Comparison of ENCODE assay signal across 16 cellular contexts in the genomic region with DNA sequence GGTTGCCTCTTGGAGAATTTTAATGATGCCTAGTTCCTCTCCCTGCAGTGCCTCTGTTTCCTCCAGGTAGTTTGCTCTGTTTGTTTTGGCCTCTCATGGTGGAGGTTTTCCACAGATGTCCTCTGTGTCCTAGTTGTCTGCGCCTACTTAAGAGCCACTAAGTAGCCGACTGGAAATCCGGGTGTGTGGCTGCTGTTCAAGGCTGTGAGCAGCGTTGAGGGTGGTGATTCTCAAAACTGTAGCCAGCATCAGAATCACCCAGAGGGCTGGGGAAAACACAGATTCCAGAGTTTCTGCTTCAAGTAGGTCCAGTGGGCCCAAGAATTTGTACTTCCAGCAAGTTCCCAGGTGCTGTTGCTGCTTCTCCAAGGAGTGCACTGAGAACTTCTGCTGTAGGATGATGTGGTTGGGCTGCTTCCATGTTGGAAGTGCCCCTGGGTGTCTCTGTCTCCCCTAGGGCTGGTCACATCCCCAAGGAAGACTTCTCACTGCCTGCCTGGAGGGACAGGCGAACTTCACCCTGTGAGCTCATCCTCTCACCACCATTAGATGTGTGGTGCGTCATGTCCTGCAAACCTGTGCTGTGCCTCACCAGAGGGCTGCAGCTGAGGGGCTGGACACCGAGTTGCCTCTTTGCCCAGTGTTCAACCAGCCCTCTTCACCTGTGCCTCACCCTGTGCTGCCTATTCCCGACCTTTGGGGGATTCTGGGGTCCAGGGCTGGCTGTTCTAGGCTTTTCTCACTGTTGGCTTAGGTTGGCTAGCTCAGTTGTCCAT. TPM values are rescaled to one million over a fixed set of nuclear protein-coding genes. Genes with fewer than 3 reads are reported as not detected.
A peak's percentile ranks its signal among the peaks of the same experiment; 100 is the strongest.
DNase-seq lines count a peak whose midpoint lies in the region; ATAC-seq, FAIRE-seq and TF ChIP-seq lines count a peak whose summit lies in the region.
"Had no signal": no experiment of that assay in that cellular context is flagged by ENCODE, and none has a peak within 500 bp of the region (broad histone marks: within the 10 kb centered on the region; RNA-seq: fewer than 3 reads in every experiment).

No MANE protein-coding gene starts in this region.

- BruUV-seq in HepG2 (replicated peaks; lab: Mats Ljungman, UMichigan) = no TSS peak

- H4K20me1 ChIP-seq in HepG2 (ENCODE audit: insufficient read depth, low read length) = no peaks in the 10 kb centered on the region

- H3K4me2 ChIP-seq in HepG2 (ENCODE audit: low read depth, low read length) = no peak overlapping the region

- ATAC-seq in HepG2 (no peak), right lobe of liver (no peak)

- H3K79me2 ChIP-seq in HepG2 (ENCODE audit: insufficient read depth, low read length) = no peaks in the 10 kb centered on the region

- no peak for TF ChIP-seq RAD21 in HepG2 (CRISPR knock-in tag; IDR thresholded peaks at IDR 0.05)

- H3K27me3 Mint-ChIP-seq in activated T-helper 2 cell treated with anti-CD3 and anti-CD28 coated beads, Interferon-gamma antibody, Interleukin-2, Interleukin-4, amounts not matched to agents 10 μg/mL and 5 μg/mL and 100 μg/mL, durations not matched to agents 14 hours and 24 hours and 36 hours (ENCODE audit: low read depth) = no peaks in the 10 kb centered on the region
- H3K27me3 Mint-ChIP-seq: brain had no signal

- peaks cover 68% of the 10 kb centered on the region for H3K4me1 ChIP-seq in HepG2 (ENCODE audit: insufficient read depth, low read length)
- H3K4me1 ChIP-seq in right lobe of liver = peaks cover 0 to 39% (median 20%) of the 10 kb centered on the region in 4 donors
- peaks cover 20 to 40% of the 10 kb centered on the region in 2 donors for H3K4me1 ChIP-seq in thyroid gland

- H3K27me3 ChIP-seq in HepG2 (ENCODE audit: control insufficient read depth in 1 of 2, insufficient read depth in 2 of 2, low read length in 2 of 2) (no peaks in the 10 kb centered on the region), right lobe of liver (no peaks in the 10 kb centered on the region), thyroid gland (no peaks in the 10 kb centered on the region)
- H3K27me3 ChIP-seq: MG63, suprapubic skin had no signal

- H3K36me3 ChIP-seq in HepG2 (replicated peaks in 1 of 2; ENCODE audit: control insufficient read depth in 1 of 2, insufficient read depth in 2 of 2, low read length in 2 of 2) (peaks cover 23 to 53% of the 10 kb centered on the region in 2 experiments), right lobe of liver (peaks cover 8 to 44% (median 20%) of the 10 kb centered on the region in 4 donors), thyroid gland (peaks cover 70 to 76% of the 10 kb centered on the region in 2 donors)

- H3K9ac ChIP-seq in HepG2 (ENCODE audit: insufficient read depth, low read depth, low read length) = no peak overlapping the region

- intact Hi-C loops in HepG2 (cut with micrococcal nuclease; ENCODE audit: unreplicated experiment) (no loop called here), right lobe of liver (cut with DNase I) (no loop called here), thyroid gland (cut with DNase I) (no loop called here)
- intact Hi-C loops in activated T-helper 2 cell treated with anti-CD3 and anti-CD28 coated beads, Interferon-gamma antibody, Interleukin-2, Interleukin-4, amounts not matched to agents 10 μg/mL and 5 μg/mL and 100 μg/mL, durations not matched to agents 14 hours and 24 hours and 36 hours (cut with micrococcal nuclease) = no loop called here

- no peak for FAIRE-seq in HepG2 (lab: Jason Lieb, UNC)
- FAIRE-seq: RCC 7860 had no signal

- no peak for DNase-seq in HepG2 (ENCODE audit: low spot score)
- DNase-seq in right lobe of liver = no peak
- no peak for DNase-seq in activated T-helper 2 cell treated with anti-CD3 and anti-CD28 coated beads, Interferon-gamma antibody, Interleukin-2, Interleukin-4, amounts not matched to agents 10 μg/mL and 5 μg/mL and 100 μg/mL, durations not matched to agents 14 hours and 24 hours and 36 hours (ENCODE audit: low spot score)
- peak; percentile 64 for DNase-seq in mesenteric fat pad (ENCODE audit: low spot score)
- peak; percentile 49 to 66 for DNase-seq in thyroid gland
- no peak for DNase-seq in NCI-H1436 (lab: John Stamatoyannopoulos, UW)
- DNase-seq in NOMO-1 (lab: John Stamatoyannopoulos, UW; ENCODE audit: unreplicated experiment in 2 of 2) = no peak
- no peak for DNase-seq in ACHN
- DNase-seq: activated CD4-positive, CD25-positive, alpha-beta regulatory T cell treated with anti-CD3 and anti-CD28 coated beads, Interleukin-2, amount 50 U/mL, for 72 hours; AML-193; DMS 273 treated with DMSO at 0.1 percent for 48 hours; hypothalamus; MG63 had no signal

- WGBS in HepG2 (ENCODE audit: low lambda C conversion rate) = 94% methylated on average over 6 of the region's 8 CpGs
- 77% methylated on average over 5 of the region's 8 CpGs for WGBS in right lobe of liver (ENCODE audit: insufficient coverage, low coverage, low lambda C conversion rate, missing lambda C conversion rate)
- WGBS in thyroid gland, 2 donors = 73 to 82% methylated on average over 8 of the region's 8 CpGs

- POLR2A ChIA-PET in HepG2 (lab: Yijun Ruan, JAX) = interaction anchor here (1.2 to 2.5 kb wide), 2 partner anchors 34 to 43 kb away, joined by 3 to 6 read pairs; partner anchors contain the start of genes CKS2 and SECISBP2

- H3K4me3 ChIP-seq in HepG2 (replicated peaks in 1 of 3; ENCODE audit: insufficient read depth in 1 of 3, low read depth in 2 of 3, low read length in 3 of 3) (no peak overlapping the region), right lobe of liver (no peak overlapping the region), thyroid gland (replicated peaks in 1 of 3) (no peak overlapping the region)
- H3K4me3 ChIP-seq: MG63, suprapubic skin had no signal

- H3K27ac ChIP-seq in HepG2 (ENCODE audit: extremely low read length, insufficient read depth, low read length) (no peak overlapping the region), right lobe of liver (peak overlapping the region in 1 of 3 donors; percentile 69), thyroid gland (peak overlapping the region; percentile 43 to 69 (median 54))
- H3K27ac ChIP-seq: suprapubic skin had no signal

- no peaks in the 10 kb centered on the region for H3K9me3 Mint-ChIP-seq in activated T-helper 2 cell treated with anti-CD3 and anti-CD28 coated beads, Interferon-gamma antibody, Interleukin-2, Interleukin-4, amounts not matched to agents 10 μg/mL and 5 μg/mL and 100 μg/mL, durations not matched to agents 14 hours and 24 hours and 36 hours

- peaks cover 89% of the 10 kb centered on the region for H3K36me3 Mint-ChIP-seq in activated T-helper 2 cell treated with anti-CD3 and anti-CD28 coated beads, Interferon-gamma antibody, Interleukin-2, Interleukin-4, amounts not matched to agents 10 μg/mL and 5 μg/mL and 100 μg/mL, durations not matched to agents 14 hours and 24 hours and 36 hours (ENCODE audit: low read depth)

- TF ChIP-seq CTCF in HepG2 (CRISPR knock-in tag; IDR thresholded peaks at IDR 0.05) = no peak
- no peak for TF ChIP-seq CTCF in right lobe of liver (IDR thresholded peaks at IDR 0.05)
- no peak for TF ChIP-seq CTCF in thyroid gland (IDR thresholded peaks at IDR 0.05)

- CTCF ChIA-PET in HepG2 (lab: Yijun Ruan, JAX; ENCODE audit: low intra/inter-chr PET ratio, low total read pairs) = no interaction called here

- TF ChIP-seq EP300 in HepG2 (IDR thresholded peaks at IDR 0.05; ENCODE audit: low read depth in 2 of 2, low read length in 2 of 2) = no peak
- TF ChIP-seq EP300 in HepG2 (CRISPR knock-in tag; IDR thresholded peaks at IDR 0.05; ENCODE audit: borderline replicate concordance) = no peak

- no peak overlapping the region for H2AFZ ChIP-seq in HepG2 (ENCODE audit: low read length)

- peaks cover 23% of the 10 kb centered on the region for H3K4me1 Mint-ChIP-seq in activated T-helper 2 cell treated with anti-CD3 and anti-CD28 coated beads, Interferon-gamma antibody, Interleukin-2, Interleukin-4, amounts not matched to agents 10 μg/mL and 5 μg/mL and 100 μg/mL, durations not matched to agents 14 hours and 24 hours and 36 hours (ENCODE audit: low read depth)
- H3K4me1 Mint-ChIP-seq: brain had no signal

- H3K4me3 Mint-ChIP-seq in activated T-helper 2 cell treated with anti-CD3 and anti-CD28 coated beads, Interferon-gamma antibody, Interleukin-2, Interleukin-4, amounts not matched to agents 10 μg/mL and 5 μg/mL and 100 μg/mL, durations not matched to agents 14 hours and 24 hours and 36 hours (ENCODE audit: low read depth) = peak overlapping the region; percentile 51
- H3K4me3 Mint-ChIP-seq: brain had no signal

- H3K9me3 ChIP-seq in HepG2 (ENCODE audit: low read length) = no peaks in the 10 kb centered on the region
- H3K9me3 ChIP-seq in right lobe of liver = no peaks in the 10 kb centered on the region
- no peaks in the 10 kb centered on the region for H3K9me3 ChIP-seq in thyroid gland
- H3K9me3 ChIP-seq: MG63, suprapubic skin had no signal

- peak overlapping the region; percentile 71 for H3K27ac Mint-ChIP-seq in activated T-helper 2 cell treated with anti-CD3 and anti-CD28 coated beads, Interferon-gamma antibody, Interleukin-2, Interleukin-4, amounts not matched to agents 10 μg/mL and 5 μg/mL and 100 μg/mL, durations not matched to agents 14 hours and 24 hours and 36 hours

- no peak for TF ChIP-seq POLR2A in HepG2 (IDR thresholded peaks at IDR 0.05; ENCODE audit: insufficient read depth in 1 of 2, low read depth in 2 of 2, low read length in 2 of 2)
- no peak for TF ChIP-seq POLR2A in right lobe of liver (IDR thresholded peaks at IDR 0.05)
- TF ChIP-seq POLR2A in thyroid gland (IDR thresholded peaks at IDR 0.05) = no peak

- in situ Hi-C loops in HepG2 (cut with HindIII; ENCODE audit: extremely low pct_ligation_motif_present, low pct_unique_long_range_greater_than_20kb) (no loop called here), ACHN (cut with HindIII; ENCODE audit: low pct_ligation_motif_present, low pct_unique_long_range_greater_than_20kb, low sequenced_read_pairs) (no loop called here)

RNA-seq across cellular contexts. Expression of gene SECISBP2, which starts 34.8 kb away (rescaled TPM):
- 32.4 and 32.9 TPM in 2 replicates for total RNA-seq in HepG2 (2016; rRNA removed; fragmentation: Illumina TruSeq; extraction: Trizol)
- 14.6 and 17.7 TPM in 2 replicates for total RNA-seq in HepG2 (2016; cell fraction: cytosol; rRNA removed; fragmentation: Illumina TruSeq; extraction: Trizol; ENCODE audit: low read depth)
- 34.2 and 35.3 TPM in 2 replicates for total RNA-seq in HepG2 (2016; cell fraction: insoluble cytoplasmic fraction; rRNA removed; fragmentation: Illumina TruSeq; extraction: Trizol)
- total RNA-seq in HepG2 (2016; cell fraction: membrane; rRNA removed; fragmentation: Illumina TruSeq; extraction: Trizol) = 39.7 and 44.1 TPM in 2 replicates
- total RNA-seq in HepG2 (2016; cell fraction: nucleus; rRNA removed; fragmentation: Illumina TruSeq; extraction: Trizol) = 37.8 and 40.1 TPM in 2 replicates
- polyA plus RNA-seq in HepG2 (2011; rRNA removed) = 38.0 and 38.4 TPM in 2 replicates
- polyA plus RNA-seq in HepG2 (2011; cell fraction: cytosol; rRNA removed) = 20.4 and 26.2 TPM in 2 replicates
- 48.6 and 57.7 TPM in 2 replicates for polyA plus RNA-seq in HepG2 (2011; cell fraction: nucleus; rRNA removed)
- polyA plus RNA-seq in HepG2 (2012) = 31.4 and 31.5 TPM in 2 replicates
- polyA plus RNA-seq in HepG2 (2016; cell fraction: cytosol; fragmentation: Illumina TruSeq; extraction: Trizol; ENCODE audit: low read depth) = 18.7 and 19.7 TPM in 2 replicates
- polyA plus RNA-seq in HepG2 (2016; cell fraction: insoluble cytoplasmic fraction; fragmentation: Illumina TruSeq; extraction: Trizol; ENCODE audit: low read depth) = 32.7 and 33.1 TPM in 2 replicates
- 33.3 and 34.2 TPM in 2 replicates for polyA plus RNA-seq in HepG2 (2016; cell fraction: membrane; fragmentation: Illumina TruSeq; extraction: Trizol; ENCODE audit: low read depth)
- polyA plus RNA-seq in HepG2 (2016; cell fraction: nucleus; fragmentation: Illumina TruSeq; extraction: Trizol; ENCODE audit: insufficient read depth, low read depth) = 46.3 and 52.0 TPM in 2 replicates
- polyA minus RNA-seq in HepG2 (2011; rRNA and poly(A)+ RNA removed; ENCODE audit: low replicate concordance) = 21.8 and 27.1 TPM in 2 replicates
- 13.3 and 14.0 TPM in 2 replicates for polyA minus RNA-seq in HepG2 (2011; cell fraction: cytosol; rRNA and poly(A)+ RNA removed)
- polyA minus RNA-seq in HepG2 (2011; cell fraction: nucleus; rRNA and poly(A)+ RNA removed) = 60.4 and 64.4 TPM in 2 replicates
- total RNA-seq in right lobe of liver = 10 to 100 TPM; 17.3 to 34.2 (median 26.5) TPM
- total RNA-seq in activated T-helper 2 cell treated with anti-CD3 and anti-CD28 coated beads, Interferon-gamma antibody, Interleukin-2, Interleukin-4, amounts not matched to agents 10 μg/mL and 5 μg/mL and 100 μg/mL, durations not matched to agents 14 hours and 24 hours and 36 hours = 51.3 and 53.5 TPM in 2 replicates
- 37.7 TPM for total RNA-seq in mesenteric fat pad
- 100 to 1,000 TPM in 1 of 4 donors, 10 to 100 TPM in 3; 77.1 to 110 (median 90.6) TPM for total RNA-seq in thyroid gland

RNA-seq across cellular contexts. Expression of gene CKS2, which starts 42.1 kb away (rescaled TPM):
- 317 and 498 TPM in 2 replicates for total RNA-seq in HepG2 (2016; rRNA removed; fragmentation: Illumina TruSeq; extraction: Trizol)
- 202 and 209 TPM in 2 replicates for total RNA-seq in HepG2 (2016; cell fraction: cytosol; rRNA removed; fragmentation: Illumina TruSeq; extraction: Trizol; ENCODE audit: low read depth)
- total RNA-seq in HepG2 (2016; cell fraction: insoluble cytoplasmic fraction; rRNA removed; fragmentation: Illumina TruSeq; extraction: Trizol) = 319 and 528 TPM in 2 replicates
- total RNA-seq in HepG2 (2016; cell fraction: membrane; rRNA removed; fragmentation: Illumina TruSeq; extraction: Trizol) = 159 TPM in 2 replicates
- 121 and 124 TPM in 2 replicates for total RNA-seq in HepG2 (2016; cell fraction: nucleus; rRNA removed; fragmentation: Illumina TruSeq; extraction: Trizol)
- polyA plus RNA-seq in HepG2 (2011; rRNA removed) = 151 and 251 TPM in 2 replicates
- 262 and 383 TPM in 2 replicates for polyA plus RNA-seq in HepG2 (2011; cell fraction: cytosol; rRNA removed)
- 75.2 and 95.2 TPM in 2 replicates for polyA plus RNA-seq in HepG2 (2011; cell fraction: nucleus; rRNA removed)
- 170 and 179 TPM in 2 replicates for polyA plus RNA-seq in HepG2 (2012)
- 102 and 110 TPM in 2 replicates for polyA plus RNA-seq in HepG2 (2016; cell fraction: cytosol; fragmentation: Illumina TruSeq; extraction: Trizol; ENCODE audit: low read depth)
- polyA plus RNA-seq in HepG2 (2016; cell fraction: insoluble cytoplasmic fraction; fragmentation: Illumina TruSeq; extraction: Trizol; ENCODE audit: low read depth) = 534 and 617 TPM in 2 replicates
- polyA plus RNA-seq in HepG2 (2016; cell fraction: membrane; fragmentation: Illumina TruSeq; extraction: Trizol; ENCODE audit: low read depth) = 117 and 124 TPM in 2 replicates
- 190 and 193 TPM in 2 replicates for polyA plus RNA-seq in HepG2 (2016; cell fraction: nucleus; fragmentation: Illumina TruSeq; extraction: Trizol; ENCODE audit: insufficient read depth, low read depth)
- polyA minus RNA-seq in HepG2 (2011; rRNA and poly(A)+ RNA removed; ENCODE audit: low replicate concordance) = 158 and 427 TPM in 2 replicates
- 55.3 and 63.5 TPM in 2 replicates for polyA minus RNA-seq in HepG2 (2011; cell fraction: cytosol; rRNA and poly(A)+ RNA removed)
- polyA minus RNA-seq in HepG2 (2011; cell fraction: nucleus; rRNA and poly(A)+ RNA removed) = 22.9 and 24.1 TPM in 2 replicates
- total RNA-seq in right lobe of liver = 10 to 100 TPM in 3 of 6 experiments, 1 to 10 TPM in 3; 4.4 to 27.2 (median 9.1) TPM
- total RNA-seq in activated T-helper 2 cell treated with anti-CD3 and anti-CD28 coated beads, Interferon-gamma antibody, Interleukin-2, Interleukin-4, amounts not matched to agents 10 μg/mL and 5 μg/mL and 100 μg/mL, durations not matched to agents 14 hours and 24 hours and 36 hours = 172 and 177 TPM in 2 replicates
- total RNA-seq in mesenteric fat pad = 6.5 TPM
- total RNA-seq in thyroid gland = 10 to 100 TPM in 2 of 4 donors, 1 to 10 TPM in 2; 2.8 to 16.3 (median 11.2) TPM

Comparison
In these comparisons a context has a peak if more than half of its experiments do, and no peak if none do; other contexts are left out.
1. DNase-seq: peak in mesenteric fat pad (single experiment) and thyroid gland (2 of 2); none in HepG2 (single experiment), right lobe of liver (0 of 3), activated T-helper 2 cell treated with anti-CD3 and anti-CD28 coated beads, Interferon-gamma antibody, Interleukin-2, Interleukin-4, amounts not matched to agents 10 μg/mL and 5 μg/mL and 100 μg/mL, durations not matched to agents 14 hours and 24 hours and 36 hours (single experiment), NCI-H1436 (single experiment), NOMO-1 (0 of 2) and ACHN (single experiment).